In genomic region chr3:35944915-35945710, GRCh38 we compare ENCODE assay signal across 2 cellular contexts.
TF ChIP-seq lines count a peak whose summit lies in the region.

No MANE protein-coding gene starts in this region.

TF ChIP-seq in GM23338, 12 proteins besides CTCF, POLR2A, EP300 and RAD21:
- TF ChIP-seq ZNF462 (CRISPR knock-in tag; IDR thresholded peaks at IDR 0.05), result no peak
- no peak for TF ChIP-seq STAT1 (IDR thresholded peaks at IDR 0.05; ENCODE audit: unreplicated experiment)
- no peak for TF ChIP-seq CREB1 (CRISPR knock-in tag; IDR thresholded peaks at IDR 0.05; ENCODE audit: low read depth)
- no peak for TF ChIP-seq EZH2 (IDR thresholded peaks at IDR 0.05; ENCODE audit: low read depth, unreplicated experiment)
- TF ChIP-seq NANOG (IDR thresholded peaks at IDR 0.05; ENCODE audit: borderline replicate concordance), result no peak

TF ChIP-seq in WTC11, 78 proteins besides CTCF, POLR2A, EP300 and RAD21 (continued from another document):
- no peak for TF ChIP-seq USF1 (CRISPR knock-in tag; IDR thresholded peaks at IDR 0.05)
